ENCODE assay signal across 1 cellular context in the genomic region with DNA sequence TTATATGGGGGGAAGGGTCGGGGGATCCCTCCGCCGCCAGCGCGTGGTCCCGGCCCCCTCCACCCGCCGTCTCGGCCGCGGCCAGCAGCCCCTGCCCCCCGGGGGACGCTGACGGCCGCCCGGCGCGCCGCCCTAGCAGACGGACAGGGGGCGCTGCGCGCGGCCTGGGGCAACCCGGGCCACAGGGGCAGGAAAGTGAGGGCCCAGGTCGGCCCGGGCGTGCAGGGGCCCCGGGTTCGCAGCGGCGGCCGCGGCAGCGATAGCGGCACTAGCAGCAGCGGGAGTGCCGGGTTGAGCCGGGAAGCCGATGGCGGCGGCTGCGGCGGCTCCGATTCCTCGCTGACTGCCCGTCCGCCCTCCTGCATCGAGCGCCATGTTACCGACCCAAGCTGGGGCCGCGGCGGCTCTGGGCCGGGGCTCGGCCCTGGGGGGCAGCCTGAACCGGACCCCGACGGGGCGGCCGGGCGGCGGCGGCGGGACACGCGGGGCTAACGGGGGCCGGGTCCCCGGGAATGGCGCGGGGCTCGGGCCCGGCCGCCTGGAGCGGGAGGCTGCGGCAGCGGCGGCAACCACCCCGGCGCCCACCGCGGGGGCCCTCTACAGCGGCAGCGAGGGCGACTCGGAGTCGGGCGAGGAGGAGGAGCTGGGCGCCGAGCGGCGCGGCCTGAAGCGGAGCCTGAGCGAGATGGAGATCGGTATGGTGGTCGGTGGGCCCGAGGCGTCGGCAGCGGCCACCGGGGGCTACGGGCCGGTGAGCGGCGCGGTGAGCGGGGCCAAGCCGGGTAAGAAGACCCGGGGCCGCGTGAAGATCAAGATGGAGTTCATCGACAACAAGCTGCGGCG.
A peak's percentile ranks its signal among the peaks of the same experiment; 100 is the strongest.
TF ChIP-seq lines count a peak whose summit lies in the region.

No MANE protein-coding gene starts in this region.

TF ChIP-seq in HepG2, 621 proteins besides CTCF, POLR2A, EP300 and RAD21 (continued from another document and continues in another):
- TF ChIP-seq, protein P1, sequence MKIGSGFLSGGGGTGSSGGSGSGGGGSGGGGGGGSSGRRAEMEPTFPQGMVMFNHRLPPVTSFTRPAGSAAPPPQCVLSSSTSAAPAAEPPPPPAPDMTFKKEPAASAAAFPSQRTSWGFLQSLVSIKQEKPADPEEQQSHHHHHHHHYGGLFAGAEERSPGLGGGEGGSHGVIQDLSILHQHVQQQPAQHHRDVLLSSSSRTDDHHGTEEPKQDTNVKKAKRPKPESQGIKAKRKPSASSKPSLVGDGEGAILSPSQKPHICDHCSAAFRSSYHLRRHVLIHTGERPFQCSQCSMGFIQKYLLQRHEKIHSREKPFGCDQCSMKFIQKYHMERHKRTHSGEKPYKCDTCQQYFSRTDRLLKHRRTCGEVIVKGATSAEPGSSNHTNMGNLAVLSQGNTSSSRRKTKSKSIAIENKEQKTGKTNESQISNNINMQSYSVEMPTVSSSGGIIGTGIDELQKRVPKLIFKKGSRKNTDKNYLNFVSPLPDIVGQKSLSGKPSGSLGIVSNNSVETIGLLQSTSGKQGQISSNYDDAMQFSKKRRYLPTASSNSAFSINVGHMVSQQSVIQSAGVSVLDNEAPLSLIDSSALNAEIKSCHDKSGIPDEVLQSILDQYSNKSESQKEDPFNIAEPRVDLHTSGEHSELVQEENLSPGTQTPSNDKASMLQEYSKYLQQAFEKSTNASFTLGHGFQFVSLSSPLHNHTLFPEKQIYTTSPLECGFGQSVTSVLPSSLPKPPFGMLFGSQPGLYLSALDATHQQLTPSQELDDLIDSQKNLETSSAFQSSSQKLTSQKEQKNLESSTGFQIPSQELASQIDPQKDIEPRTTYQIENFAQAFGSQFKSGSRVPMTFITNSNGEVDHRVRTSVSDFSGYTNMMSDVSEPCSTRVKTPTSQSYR (CRISPR knock-in tag; IDR thresholded peaks at IDR 0.05; ENCODE audit: borderline replicate concordance): peak; percentile 97
- TF ChIP-seq, protein P2, sequence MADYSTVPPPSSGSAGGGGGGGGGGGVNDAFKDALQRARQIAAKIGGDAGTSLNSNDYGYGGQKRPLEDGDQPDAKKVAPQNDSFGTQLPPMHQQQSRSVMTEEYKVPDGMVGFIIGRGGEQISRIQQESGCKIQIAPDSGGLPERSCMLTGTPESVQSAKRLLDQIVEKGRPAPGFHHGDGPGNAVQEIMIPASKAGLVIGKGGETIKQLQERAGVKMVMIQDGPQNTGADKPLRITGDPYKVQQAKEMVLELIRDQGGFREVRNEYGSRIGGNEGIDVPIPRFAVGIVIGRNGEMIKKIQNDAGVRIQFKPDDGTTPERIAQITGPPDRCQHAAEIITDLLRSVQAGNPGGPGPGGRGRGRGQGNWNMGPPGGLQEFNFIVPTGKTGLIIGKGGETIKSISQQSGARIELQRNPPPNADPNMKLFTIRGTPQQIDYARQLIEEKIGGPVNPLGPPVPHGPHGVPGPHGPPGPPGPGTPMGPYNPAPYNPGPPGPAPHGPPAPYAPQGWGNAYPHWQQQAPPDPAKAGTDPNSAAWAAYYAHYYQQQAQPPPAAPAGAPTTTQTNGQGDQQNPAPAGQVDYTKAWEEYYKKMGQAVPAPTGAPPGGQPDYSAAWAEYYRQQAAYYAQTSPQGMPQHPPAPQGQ (CRISPR knock-in tag; IDR thresholded peaks at IDR 0.05; ENCODE audit: borderline replicate concordance): no peak
- TF ChIP-seq, protein P3, sequence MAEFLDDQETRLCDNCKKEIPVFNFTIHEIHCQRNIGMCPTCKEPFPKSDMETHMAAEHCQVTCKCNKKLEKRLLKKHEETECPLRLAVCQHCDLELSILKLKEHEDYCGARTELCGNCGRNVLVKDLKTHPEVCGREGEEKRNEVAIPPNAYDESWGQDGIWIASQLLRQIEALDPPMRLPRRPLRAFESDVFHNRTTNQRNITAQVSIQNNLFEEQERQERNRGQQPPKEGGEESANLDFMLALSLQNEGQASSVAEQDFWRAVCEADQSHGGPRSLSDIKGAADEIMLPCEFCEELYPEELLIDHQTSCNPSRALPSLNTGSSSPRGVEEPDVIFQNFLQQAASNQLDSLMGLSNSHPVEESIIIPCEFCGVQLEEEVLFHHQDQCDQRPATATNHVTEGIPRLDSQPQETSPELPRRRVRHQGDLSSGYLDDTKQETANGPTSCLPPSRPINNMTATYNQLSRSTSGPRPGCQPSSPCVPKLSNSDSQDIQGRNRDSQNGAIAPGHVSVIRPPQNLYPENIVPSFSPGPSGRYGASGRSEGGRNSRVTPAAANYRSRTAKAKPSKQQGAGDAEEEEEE (CRISPR knock-in tag; IDR thresholded peaks at IDR 0.05; ENCODE audit: borderline replicate concordance): no peak
- TF ChIP-seq PHF20 (CRISPR knock-in tag; IDR thresholded peaks at IDR 0.05): peak; percentile 23
- peak; percentile 53; the same call in 1 of the 2 replicates for TF ChIP-seq POLR2G (IDR thresholded peaks at IDR 0.05; ENCODE audit: low read depth, low read length)
- peak; percentile 67; the same call in 1 of the 2 replicates for TF ChIP-seq ZNF546 (CRISPR knock-in tag; conservative IDR thresholded peaks at IDR 0.05)
- TF ChIP-seq ELF4 (CRISPR knock-in tag; IDR thresholded peaks at IDR 0.05; ENCODE audit: borderline replicate concordance): no peak
- TF ChIP-seq, protein P4, sequence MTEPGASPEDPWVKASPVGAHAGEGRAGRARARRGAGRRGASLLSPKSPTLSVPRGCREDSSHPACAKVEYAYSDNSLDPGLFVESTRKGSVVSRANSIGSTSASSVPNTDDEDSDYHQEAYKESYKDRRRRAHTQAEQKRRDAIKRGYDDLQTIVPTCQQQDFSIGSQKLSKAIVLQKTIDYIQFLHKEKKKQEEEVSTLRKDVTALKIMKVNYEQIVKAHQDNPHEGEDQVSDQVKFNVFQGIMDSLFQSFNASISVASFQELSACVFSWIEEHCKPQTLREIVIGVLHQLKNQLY (CRISPR knock-in tag; IDR thresholded peaks at IDR 0.05): no peak
- TF ChIP-seq ZNF629 (CRISPR knock-in tag; conservative IDR thresholded peaks at IDR 0.05): 0 out of 2 replicates have a peak, but pooled peaks have one; percentile 19
- peak; percentile 27; the same call in 1 of the 2 replicates for TF ChIP-seq SOX13 (IDR thresholded peaks at IDR 0.05)
- TF ChIP-seq SOX13 (CRISPR knock-in tag; conservative IDR thresholded peaks at IDR 0.05 in 1 of 2, IDR thresholded peaks at IDR 0.05 in 1 of 2): no peak
- TF ChIP-seq, protein P5, sequence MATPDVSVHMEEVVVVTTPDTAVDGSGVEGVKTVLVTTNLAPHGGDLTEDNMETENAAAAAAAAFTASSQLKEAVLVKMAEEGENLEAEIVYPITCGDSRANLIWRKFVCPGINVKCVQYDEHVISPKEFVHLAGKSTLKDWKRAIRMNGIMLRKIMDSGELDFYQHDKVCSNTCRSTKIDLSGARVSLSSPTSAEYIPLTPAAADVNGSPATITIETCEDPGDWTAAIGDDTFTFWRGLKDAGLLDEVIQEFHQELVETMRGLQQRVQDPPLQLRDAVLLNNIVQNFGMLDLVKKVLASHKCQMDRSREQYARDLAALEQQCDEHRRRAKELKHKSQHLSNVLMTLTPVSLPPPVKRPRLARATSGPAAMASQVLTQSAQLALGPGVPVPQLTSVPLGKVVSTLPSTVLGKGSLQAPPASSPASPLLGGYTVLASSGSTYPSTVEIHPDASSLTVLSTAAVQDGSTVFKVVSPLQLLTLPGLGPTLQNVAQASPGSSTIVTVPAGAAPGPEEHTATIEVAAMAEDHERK (CRISPR knock-in tag; IDR thresholded peaks at IDR 0.05; ENCODE audit: low read depth): no peak
- TF ChIP-seq, protein P6, sequence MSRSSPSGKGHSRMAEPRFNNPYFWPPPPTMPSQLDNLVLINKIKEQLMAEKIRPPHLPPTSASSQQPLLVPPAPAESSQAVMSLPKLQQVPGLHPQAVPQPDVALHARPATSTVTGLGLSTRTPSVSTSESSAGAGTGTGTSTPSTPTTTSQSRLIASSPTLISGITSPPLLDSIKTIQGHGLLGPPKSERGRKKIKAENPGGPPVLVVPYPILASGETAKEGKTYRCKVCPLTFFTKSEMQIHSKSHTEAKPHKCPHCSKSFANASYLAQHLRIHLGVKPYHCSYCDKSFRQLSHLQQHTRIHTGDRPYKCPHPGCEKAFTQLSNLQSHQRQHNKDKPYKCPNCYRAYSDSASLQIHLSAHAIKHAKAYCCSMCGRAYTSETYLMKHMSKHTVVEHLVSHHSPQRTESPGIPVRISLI (CRISPR knock-in tag; IDR thresholded peaks at IDR 0.05; ENCODE audit: borderline replicate concordance): no peak
- TF ChIP-seq, protein P7, sequence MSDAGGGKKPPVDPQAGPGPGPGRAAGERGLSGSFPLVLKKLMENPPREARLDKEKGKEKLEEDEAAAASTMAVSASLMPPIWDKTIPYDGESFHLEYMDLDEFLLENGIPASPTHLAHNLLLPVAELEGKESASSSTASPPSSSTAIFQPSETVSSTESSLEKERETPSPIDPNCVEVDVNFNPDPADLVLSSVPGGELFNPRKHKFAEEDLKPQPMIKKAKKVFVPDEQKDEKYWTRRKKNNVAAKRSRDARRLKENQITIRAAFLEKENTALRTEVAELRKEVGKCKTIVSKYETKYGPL (CRISPR knock-in tag; IDR thresholded peaks at IDR 0.05): no peak
- TF ChIP-seq, protein P8, sequence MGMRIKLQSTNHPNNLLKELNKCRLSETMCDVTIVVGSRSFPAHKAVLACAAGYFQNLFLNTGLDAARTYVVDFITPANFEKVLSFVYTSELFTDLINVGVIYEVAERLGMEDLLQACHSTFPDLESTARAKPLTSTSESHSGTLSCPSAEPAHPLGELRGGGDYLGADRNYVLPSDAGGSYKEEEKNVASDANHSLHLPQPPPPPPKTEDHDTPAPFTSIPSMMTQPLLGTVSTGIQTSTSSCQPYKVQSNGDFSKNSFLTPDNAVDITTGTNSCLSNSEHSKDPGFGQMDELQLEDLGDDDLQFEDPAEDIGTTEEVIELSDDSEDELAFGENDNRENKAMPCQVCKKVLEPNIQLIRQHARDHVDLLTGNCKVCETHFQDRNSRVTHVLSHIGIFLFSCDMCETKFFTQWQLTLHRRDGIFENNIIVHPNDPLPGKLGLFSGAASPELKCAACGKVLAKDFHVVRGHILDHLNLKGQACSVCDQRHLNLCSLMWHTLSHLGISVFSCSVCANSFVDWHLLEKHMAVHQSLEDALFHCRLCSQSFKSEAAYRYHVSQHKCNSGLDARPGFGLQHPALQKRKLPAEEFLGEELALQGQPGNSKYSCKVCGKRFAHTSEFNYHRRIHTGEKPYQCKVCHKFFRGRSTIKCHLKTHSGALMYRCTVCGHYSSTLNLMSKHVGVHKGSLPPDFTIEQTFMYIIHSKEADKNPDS (CRISPR knock-in tag; IDR thresholded peaks at IDR 0.05): no peak
- TF ChIP-seq GTF3A (CRISPR knock-in tag; conservative IDR thresholded peaks at IDR 0.05): no peak
- no peak for TF ChIP-seq NFATC3 (CRISPR knock-in tag; IDR thresholded peaks at IDR 0.05)
- no peak for TF ChIP-seq CBFB (CRISPR knock-in tag; IDR thresholded peaks at IDR 0.05)
- TF ChIP-seq, protein P9, sequence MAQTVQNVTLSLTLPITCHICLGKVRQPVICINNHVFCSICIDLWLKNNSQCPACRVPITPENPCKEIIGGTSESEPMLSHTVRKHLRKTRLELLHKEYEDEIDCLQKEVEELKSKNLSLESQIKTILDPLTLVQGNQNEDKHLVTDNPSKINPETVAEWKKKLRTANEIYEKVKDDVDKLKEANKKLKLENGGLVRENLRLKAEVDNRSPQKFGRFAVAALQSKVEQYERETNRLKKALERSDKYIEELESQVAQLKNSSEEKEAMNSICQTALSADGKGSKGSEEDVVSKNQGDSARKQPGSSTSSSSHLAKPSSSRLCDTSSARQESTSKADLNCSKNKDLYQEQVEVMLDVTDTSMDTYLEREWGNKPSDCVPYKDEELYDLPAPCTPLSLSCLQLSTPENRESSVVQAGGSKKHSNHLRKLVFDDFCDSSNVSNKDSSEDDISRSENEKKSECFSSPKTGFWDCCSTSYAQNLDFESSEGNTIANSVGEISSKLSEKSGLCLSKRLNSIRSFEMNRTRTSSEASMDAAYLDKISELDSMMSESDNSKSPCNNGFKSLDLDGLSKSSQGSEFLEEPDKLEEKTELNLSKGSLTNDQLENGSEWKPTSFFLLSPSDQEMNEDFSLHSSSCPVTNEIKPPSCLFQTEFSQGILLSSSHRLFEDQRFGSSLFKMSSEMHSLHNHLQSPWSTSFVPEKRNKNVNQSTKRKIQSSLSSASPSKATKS (CRISPR knock-in tag; IDR thresholded peaks at IDR 0.05): no peak
- TF ChIP-seq KLF15 (CRISPR knock-in tag; IDR thresholded peaks at IDR 0.05; ENCODE audit: borderline replicate concordance): no peak
- peak; percentile 79 for TF ChIP-seq ZNF138 (CRISPR knock-in tag; IDR thresholded peaks at IDR 0.05; ENCODE audit: low read depth)
- no peak for TF ChIP-seq ZNF34 (CRISPR knock-in tag; IDR thresholded peaks at IDR 0.05; ENCODE audit: borderline replicate concordance)
- peak; percentile 96 for TF ChIP-seq SKI (IDR thresholded peaks at IDR 0.05; ENCODE audit: partially characterized antibody)
- peak; percentile 59 for TF ChIP-seq ZNF329 (CRISPR knock-in tag; IDR thresholded peaks at IDR 0.05; ENCODE audit: low read depth)
- TF ChIP-seq NONO (IDR thresholded peaks at IDR 0.05): no peak
- peak; percentile 79; the same call in 1 of the 2 replicates for TF ChIP-seq NONO (CRISPR knock-in tag; conservative IDR thresholded peaks at IDR 0.05)
- TF ChIP-seq XRCC5 (optimal IDR thresholded peaks at IDR 0.05; ENCODE audit: low read length): peak; percentile 75
- no peak for TF ChIP-seq SRSF9 (IDR thresholded peaks at IDR 0.05; ENCODE audit: borderline replicate concordance, insufficient read depth, low read depth, low read length, poor library complexity, severe bottlenecking)
- TF ChIP-seq, protein P10, sequence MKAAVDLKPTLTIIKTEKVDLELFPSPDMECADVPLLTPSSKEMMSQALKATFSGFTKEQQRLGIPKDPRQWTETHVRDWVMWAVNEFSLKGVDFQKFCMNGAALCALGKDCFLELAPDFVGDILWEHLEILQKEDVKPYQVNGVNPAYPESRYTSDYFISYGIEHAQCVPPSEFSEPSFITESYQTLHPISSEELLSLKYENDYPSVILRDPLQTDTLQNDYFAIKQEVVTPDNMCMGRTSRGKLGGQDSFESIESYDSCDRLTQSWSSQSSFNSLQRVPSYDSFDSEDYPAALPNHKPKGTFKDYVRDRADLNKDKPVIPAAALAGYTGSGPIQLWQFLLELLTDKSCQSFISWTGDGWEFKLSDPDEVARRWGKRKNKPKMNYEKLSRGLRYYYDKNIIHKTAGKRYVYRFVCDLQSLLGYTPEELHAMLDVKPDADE (CRISPR knock-in tag; IDR thresholded peaks at IDR 0.05): no peak
- TF ChIP-seq ZNF431 (CRISPR knock-in tag; IDR thresholded peaks at IDR 0.05; ENCODE audit: borderline replicate concordance, low read depth): peak; percentile 95
- TF ChIP-seq ZNF672 (CRISPR knock-in tag; IDR thresholded peaks at IDR 0.05): peak; percentile 92; the same call in 1 of the 2 replicates
- TF ChIP-seq ZC3H13 (CRISPR knock-in tag; IDR thresholded peaks at IDR 0.05): no peak; the same call in 1 of the 2 replicates
- TF ChIP-seq ZNF790 (CRISPR knock-in tag; IDR thresholded peaks at IDR 0.05; ENCODE audit: borderline replicate concordance): no peak
- peak; percentile 87 for TF ChIP-seq HOXA3 (CRISPR knock-in tag; IDR thresholded peaks at IDR 0.05)
- TF ChIP-seq ZNF7 (CRISPR knock-in tag; IDR thresholded peaks at IDR 0.05): no peak
